ENCODE assay signal across 1 cellular context in the genomic region with DNA sequence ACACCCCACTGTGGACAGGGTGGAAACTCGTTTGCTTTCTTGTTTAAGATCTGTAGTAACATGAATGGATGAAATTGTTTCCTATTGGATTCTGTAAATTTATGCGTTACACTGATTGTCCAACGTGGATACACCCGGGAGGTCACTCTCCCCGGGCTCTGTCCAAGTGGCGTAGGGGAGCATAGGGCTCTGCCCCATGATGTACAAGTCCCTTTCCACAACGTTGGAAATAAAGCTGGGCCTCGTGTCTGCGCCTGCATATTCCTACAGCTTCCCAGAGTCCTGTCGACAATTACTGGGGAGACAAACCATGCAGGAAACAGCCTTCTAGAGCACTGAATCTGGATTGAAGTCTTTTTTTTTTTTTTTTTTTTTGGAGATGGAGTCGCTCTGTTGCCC.
TF ChIP-seq lines count a peak whose summit lies in the region.

No MANE protein-coding gene starts in this region.

TF ChIP-seq in IMR-90, 13 proteins besides CTCF, POLR2A, EP300 and RAD21 (continued from another document):
- no peak for TF ChIP-seq NFE2L2 (IDR thresholded peaks at IDR 0.05; ENCODE audit: low read depth, low read length)
- no peak for TF ChIP-seq MXI1 (IDR thresholded peaks at IDR 0.05; ENCODE audit: borderline replicate concordance, low read depth, low read length)
- no peak for TF ChIP-seq RFX5 (IDR thresholded peaks at IDR 0.05; ENCODE audit: low read depth, low read length)
- no peak for TF ChIP-seq RCOR1 (IDR thresholded peaks at IDR 0.05; ENCODE audit: insufficient replicate concordance, low read length)
- TF ChIP-seq, protein P1, sequence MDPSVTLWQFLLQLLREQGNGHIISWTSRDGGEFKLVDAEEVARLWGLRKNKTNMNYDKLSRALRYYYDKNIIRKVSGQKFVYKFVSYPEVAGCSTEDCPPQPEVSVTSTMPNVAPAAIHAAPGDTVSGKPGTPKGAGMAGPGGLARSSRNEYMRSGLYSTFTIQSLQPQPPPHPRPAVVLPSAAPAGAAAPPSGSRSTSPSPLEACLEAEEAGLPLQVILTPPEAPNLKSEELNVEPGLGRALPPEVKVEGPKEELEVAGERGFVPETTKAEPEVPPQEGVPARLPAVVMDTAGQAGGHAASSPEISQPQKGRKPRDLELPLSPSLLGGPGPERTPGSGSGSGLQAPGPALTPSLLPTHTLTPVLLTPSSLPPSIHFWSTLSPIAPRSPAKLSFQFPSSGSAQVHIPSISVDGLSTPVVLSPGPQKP (IDR thresholded peaks at IDR 0.05; ENCODE audit: borderline replicate concordance, low read depth, low read length), result no peak
- TF ChIP-seq, protein P2, sequence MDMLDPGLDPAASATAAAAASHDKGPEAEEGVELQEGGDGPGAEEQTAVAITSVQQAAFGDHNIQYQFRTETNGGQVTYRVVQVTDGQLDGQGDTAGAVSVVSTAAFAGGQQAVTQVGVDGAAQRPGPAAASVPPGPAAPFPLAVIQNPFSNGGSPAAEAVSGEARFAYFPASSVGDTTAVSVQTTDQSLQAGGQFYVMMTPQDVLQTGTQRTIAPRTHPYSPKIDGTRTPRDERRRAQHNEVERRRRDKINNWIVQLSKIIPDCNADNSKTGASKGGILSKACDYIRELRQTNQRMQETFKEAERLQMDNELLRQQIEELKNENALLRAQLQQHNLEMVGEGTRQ (IDR thresholded peaks at IDR 0.05; ENCODE audit: low read depth, low read length), result no peak
- TF ChIP-seq BHLHE40 (IDR thresholded peaks at IDR 0.05; ENCODE audit: low read depth, low read length), result no peak
- TF ChIP-seq MAZ (IDR thresholded peaks at IDR 0.05; ENCODE audit: borderline replicate concordance, low read depth, low read length), result no peak
- no peak; the same call in 1 of the 2 replicates for TF ChIP-seq CHD1 (IDR thresholded peaks at IDR 0.05; ENCODE audit: low read depth, low read length)
- no peak for TF ChIP-seq FOS (IDR thresholded peaks at IDR 0.05; ENCODE audit: low read depth, low read length)
TF ChIP-seq in IMR-90: peak in this region for 0.
